7 cellular contexts compared by ENCODE assay signal in the genomic region with DNA sequence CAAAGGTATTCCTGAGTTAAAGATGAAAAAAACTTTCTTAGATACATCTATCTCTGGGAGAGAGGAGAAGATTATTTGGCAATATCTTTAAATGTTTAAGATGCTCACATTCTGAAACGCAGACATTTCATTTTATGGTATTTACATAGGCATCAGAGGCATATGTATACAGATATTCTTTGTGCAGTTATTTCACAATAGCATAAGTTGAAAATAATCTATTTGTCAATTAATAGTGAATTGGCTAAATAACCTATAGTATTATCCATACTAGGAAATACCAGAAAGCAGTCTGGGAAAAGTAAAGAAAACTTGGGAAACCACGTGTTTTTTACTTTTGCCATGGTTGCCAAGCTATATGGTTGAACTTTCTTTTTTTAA. TPM values are rescaled to one million over a fixed set of nuclear protein-coding genes. Genes with fewer than 3 reads are reported as not detected.
"Had no signal": no experiment of that assay in that cellular context is flagged by ENCODE, and none has a peak within 500 bp of the region (broad histone marks: within the 10 kb centered on the region; RNA-seq: fewer than 3 reads in every experiment).

No MANE protein-coding gene starts in this region.

- FAIRE-seq: G401.6, GM12878, GM12891, GM18507 had no signal

- ATAC-seq: GM12878 had no signal

- H3K4me3 ChIP-seq: GM12878 had no signal

- DNase-seq: GDM1, GF-D8 had no signal

RNA-seq across cellular contexts. Expression of a gene that starts 44.8 kb away (rescaled TPM):
- total RNA-seq: G401, GM12878 had no signal
